Comparison of ENCODE assay signal across 11 cellular contexts in the genomic region with DNA sequence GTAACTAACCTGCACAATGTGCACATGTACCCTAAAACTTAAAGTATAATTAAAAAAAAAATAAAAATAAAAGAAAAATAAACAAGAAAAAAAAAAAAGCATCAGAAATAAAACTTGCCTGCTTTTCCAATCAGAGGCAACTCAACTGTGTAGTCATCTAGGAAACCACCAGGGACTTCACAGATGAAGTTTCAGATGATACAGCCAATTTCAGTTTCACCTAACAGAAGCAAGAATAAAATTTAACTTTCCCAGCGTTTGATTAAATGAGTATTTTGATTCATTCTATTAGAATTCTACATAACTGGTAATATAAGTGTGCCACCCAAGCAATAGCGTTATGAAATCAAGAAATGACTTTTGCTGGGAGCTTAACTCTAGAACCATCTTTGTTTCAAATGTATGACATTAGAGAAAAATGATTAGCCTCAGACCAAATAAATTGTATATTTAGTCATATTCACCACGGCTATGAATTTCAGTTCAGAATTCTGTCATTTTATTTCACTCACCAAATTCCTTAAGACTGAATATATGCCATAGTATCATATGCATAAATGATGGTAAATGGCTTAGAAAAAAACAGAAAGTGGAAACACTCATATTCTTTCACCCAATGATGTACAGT.
A peak's percentile ranks its signal among the peaks of the same experiment; 100 is the strongest.
DNase-seq lines count a peak whose midpoint lies in the region; ATAC-seq lines count a peak whose summit lies in the region.
"Had no signal": no experiment of that assay in that cellular context is flagged by ENCODE, and none has a peak within 500 bp of the region (broad histone marks: within the 10 kb centered on the region; RNA-seq: fewer than 3 reads in every experiment).

No MANE protein-coding gene starts in this region.

- ATAC-seq in GM21367 (IDR thresholded peaks at IDR 0.05; ENCODE audit: unreplicated experiment) (peak; percentile 60), HG02970 (IDR thresholded peaks at IDR 0.05; ENCODE audit: low FRiP score, unreplicated experiment) (peak; percentile 59), memory B cell (ENCODE audit: low read depth) (peak; percentile 26)
- ATAC-seq: left lobe of liver had no signal

- no peaks in the 10 kb centered on the region for H3K9me3 Mint-ChIP-seq in activated naive CD4-positive, alpha-beta T cell treated with anti-CD3 and anti-CD28 coated beads for 36 hours
- H3K9me3 Mint-ChIP-seq in activated naive CD4-positive, alpha-beta T cell treated with anti-CD3 and anti-CD28 coated beads, Interleukin-2, amount 10 ng/mL, durations not matched to agents 7 days and 5 days, result no peaks in the 10 kb centered on the region
- H3K9me3 Mint-ChIP-seq in memory B cell, result no peaks in the 10 kb centered on the region
- H3K9me3 Mint-ChIP-seq: activated B cell treated with CpG ODN at 0.5 μM for 24 hours had no signal

- no peaks in the 10 kb centered on the region for H3K36me3 Mint-ChIP-seq in activated naive CD4-positive, alpha-beta T cell treated with anti-CD3 and anti-CD28 coated beads for 36 hours (ENCODE audit: low read depth)
- no peaks in the 10 kb centered on the region for H3K36me3 Mint-ChIP-seq in activated naive CD4-positive, alpha-beta T cell treated with anti-CD3 and anti-CD28 coated beads, Interleukin-2, amount 10 ng/mL, durations not matched to agents 7 days and 5 days
- H3K36me3 Mint-ChIP-seq in memory B cell, result no peaks in the 10 kb centered on the region

- CTCF ChIA-PET in activated naive CD4-positive, alpha-beta T cell treated with anti-CD3 and anti-CD28 coated beads for 36 hours (lab: Charles Lee), result interaction anchor here (0.7 kb wide), 1 partner anchor 430 kb away, joined by 3 read pairs; no protein-coding TSS in a partner anchor
- CTCF ChIA-PET in activated naive CD4-positive, alpha-beta T cell treated with anti-CD3 and anti-CD28 coated beads, Interleukin-2, amount 10 ng/mL, durations not matched to agents 7 days and 5 days (lab: Charles Lee), result no interaction called here

- H3K27ac Mint-ChIP-seq in activated naive CD4-positive, alpha-beta T cell treated with anti-CD3 and anti-CD28 coated beads for 36 hours, result no peak overlapping the region
- H3K27ac Mint-ChIP-seq in activated naive CD4-positive, alpha-beta T cell treated with anti-CD3 and anti-CD28 coated beads, Interleukin-2, amount 10 ng/mL, durations not matched to agents 7 days and 5 days, result no peak overlapping the region
- H3K27ac Mint-ChIP-seq in memory B cell, result no peak overlapping the region
- H3K27ac Mint-ChIP-seq: activated B cell treated with CpG ODN at 0.5 μM for 24 hours had no signal

- no peak overlapping the region for H3K4me3 Mint-ChIP-seq in activated naive CD4-positive, alpha-beta T cell treated with anti-CD3 and anti-CD28 coated beads for 36 hours
- H3K4me3 Mint-ChIP-seq in activated naive CD4-positive, alpha-beta T cell treated with anti-CD3 and anti-CD28 coated beads, Interleukin-2, amount 10 ng/mL, durations not matched to agents 7 days and 5 days, result no peak overlapping the region
- H3K4me3 Mint-ChIP-seq in memory B cell, result no peak overlapping the region
- H3K4me3 Mint-ChIP-seq: activated B cell treated with CpG ODN at 0.5 μM for 24 hours had no signal

- intact Hi-C loops in activated naive CD4-positive, alpha-beta T cell treated with anti-CD3 and anti-CD28 coated beads for 36 hours (cut with micrococcal nuclease), result loop anchor here (5.0 kb wide), 1 partner anchor 612 kb away; no protein-coding TSS in a partner anchor

- peak; percentile 25 for DNase-seq in activated naive CD4-positive, alpha-beta T cell treated with anti-CD3 and anti-CD28 coated beads for 36 hours
- DNase-seq in activated naive CD4-positive, alpha-beta T cell treated with anti-CD3 and anti-CD28 coated beads, Interleukin-2, amount 10 ng/mL, durations not matched to agents 7 days and 5 days, result no peak
- DNase-seq in memory B cell (ENCODE audit: low spot score in 2 of 2) (no peak), GDM1 (lab: John Stamatoyannopoulos, UW) (no peak), activated gamma-delta T cell (lab: John Stamatoyannopoulos, UW) (no peak), dedifferentiated amniotic fluid mesenchymal stem cell (ENCODE audit: extremely low spot score) (no peak)
- DNase-seq: activated B cell treated with CpG ODN at 0.5 μM for 24 hours, NCI-H1930 had no signal

- peaks cover 13% of the 10 kb centered on the region for H3K4me1 Mint-ChIP-seq in activated naive CD4-positive, alpha-beta T cell treated with anti-CD3 and anti-CD28 coated beads for 36 hours (ENCODE audit: low read depth)
- no peaks in the 10 kb centered on the region for H3K4me1 Mint-ChIP-seq in activated naive CD4-positive, alpha-beta T cell treated with anti-CD3 and anti-CD28 coated beads, Interleukin-2, amount 10 ng/mL, durations not matched to agents 7 days and 5 days
- peaks cover 5% of the 10 kb centered on the region for H3K4me1 Mint-ChIP-seq in memory B cell

- H3K27me3 Mint-ChIP-seq in activated naive CD4-positive, alpha-beta T cell treated with anti-CD3 and anti-CD28 coated beads for 36 hours (ENCODE audit: low read depth), result peaks cover 2% of the 10 kb centered on the region
- H3K27me3 Mint-ChIP-seq in activated naive CD4-positive, alpha-beta T cell treated with anti-CD3 and anti-CD28 coated beads, Interleukin-2, amount 10 ng/mL, durations not matched to agents 7 days and 5 days, result no peaks in the 10 kb centered on the region
- H3K27me3 Mint-ChIP-seq in memory B cell, result no peaks in the 10 kb centered on the region
- H3K27me3 Mint-ChIP-seq: activated B cell treated with CpG ODN at 0.5 μM for 24 hours had no signal
